In genomic region chr20:43537921-43538854, GRCh38 we compare ENCODE assay signal across 8 cellular contexts. TPM values are rescaled to one million over a fixed set of nuclear protein-coding genes. Genes with fewer than 3 reads are reported as not detected.
DNase-seq lines count a peak whose midpoint lies in the region; ATAC-seq and TF ChIP-seq lines count a peak whose summit lies in the region.

No MANE protein-coding gene starts in this region.

- no peaks in the 10 kb centered on the region for H3K27me3 ChIP-seq in stomach

- intact Hi-C loops in stomach (cut with DNase I; ENCODE audit: low total_unique reads) = no loop called here

- H3K4me3 ChIP-seq in AG10803 (ENCODE audit: low read length) = no peak overlapping the region
- no peak overlapping the region for H3K4me3 ChIP-seq in stomach

- H3K36me3 ChIP-seq in stomach = peaks cover 0 to 71% (median 36%) of the 10 kb centered on the region in 4 donors

- no peaks in the 10 kb centered on the region for H3K9me3 Mint-ChIP-seq in activated CD4-positive, alpha-beta memory T cell treated with anti-CD3 and anti-CD28 coated beads, Interleukin-2, amount 10 ng/mL, durations not matched to agents 7 days and 5 days
- no peaks in the 10 kb centered on the region for H3K9me3 Mint-ChIP-seq in mesothelial cell of epicardium

- 14 to 41% (median 24%) methylated on average over 4 of the region's 4 CpGs for WGBS in stomach, 5 donors

- no peak overlapping the region for H3K27ac ChIP-seq in stomach

- no peak overlapping the region for H3K4me3 Mint-ChIP-seq in activated CD4-positive, alpha-beta memory T cell treated with anti-CD3 and anti-CD28 coated beads, Interleukin-2, amount 10 ng/mL, durations not matched to agents 7 days and 5 days
- no peak overlapping the region for H3K4me3 Mint-ChIP-seq in mesothelial cell of epicardium

- no peaks in the 10 kb centered on the region for H3K36me3 Mint-ChIP-seq in activated CD4-positive, alpha-beta memory T cell treated with anti-CD3 and anti-CD28 coated beads, Interleukin-2, amount 10 ng/mL, durations not matched to agents 7 days and 5 days (ENCODE audit: low read depth)
- peaks cover 2% of the 10 kb centered on the region for H3K36me3 Mint-ChIP-seq in mesothelial cell of epicardium

- H3K27ac Mint-ChIP-seq in activated CD4-positive, alpha-beta memory T cell treated with anti-CD3 and anti-CD28 coated beads, Interleukin-2, amount 10 ng/mL, durations not matched to agents 7 days and 5 days = no peak overlapping the region
- no peak overlapping the region for H3K27ac Mint-ChIP-seq in mesothelial cell of epicardium

- H3K9me3 ChIP-seq in stomach = no peaks in the 10 kb centered on the region

- peak; percentile 99 for TF ChIP-seq CTCF in AG10803 (conservative IDR thresholded peaks at IDR 0.05; ENCODE audit: low read length)
- peak; percentile 84 for TF ChIP-seq CTCF in GM20000 (IDR thresholded peaks at IDR 0.05; ENCODE audit: extremely low read depth, missing control alignments)
- TF ChIP-seq CTCF in mesothelial cell of epicardium (IDR thresholded peaks at IDR 0.05; ENCODE audit: unreplicated experiment) = peak; percentile 88
- peak in 5 of 7 experiments; percentile 82 to 92 (median 90) for TF ChIP-seq CTCF in stomach (IDR thresholded peaks at IDR 0.05)

- TF ChIP-seq EP300 in stomach (IDR thresholded peaks at IDR 0.05) = no peak

- no peaks in the 10 kb centered on the region for H3K4me1 Mint-ChIP-seq in activated CD4-positive, alpha-beta memory T cell treated with anti-CD3 and anti-CD28 coated beads, Interleukin-2, amount 10 ng/mL, durations not matched to agents 7 days and 5 days
- no peaks in the 10 kb centered on the region for H3K4me1 Mint-ChIP-seq in mesothelial cell of epicardium

- no peak for ATAC-seq in HG03565 (IDR thresholded peaks at IDR 0.05; ENCODE audit: unreplicated experiment)

- POLR2A ChIA-PET in activated CD4-positive, alpha-beta memory T cell treated with anti-CD3 and anti-CD28 coated beads, Interleukin-2, amount 10 ng/mL, durations not matched to agents 7 days and 5 days (lab: Charles Lee) = interaction anchor here (1.1 to 1.5 kb wide), 2 partner anchors 80 to 81 kb away, joined by 3 to 8 read pairs; partner anchors contain the start of gene SRSF6

- H3K4me1 ChIP-seq in stomach = peaks cover 0 to 5% (median 0%) of the 10 kb centered on the region in 4 donors

- DNase-seq in AG10803 (ENCODE audit: low read depth) (peak; percentile 64), GM20000 (ENCODE audit: low spot score) (peak; percentile 52), NCI-H748 (lab: John Stamatoyannopoulos, UW; ENCODE audit: unreplicated experiment) (peak; percentile 53), epidermal melanocyte (ENCODE audit: insufficient read length, low spot score) (peak; percentile 72), mesothelial cell of epicardium (ENCODE audit: low spot score in 2 of 2, unreplicated experiment in 2 of 2) (peak in 1 of 2 experiments; percentile 71), stomach (peak; percentile 78)
- DNase-seq in activated CD4-positive, alpha-beta memory T cell treated with anti-CD3 and anti-CD28 coated beads, Interleukin-2, amount 10 ng/mL, durations not matched to agents 7 days and 5 days = peak; percentile 50

- H3K27me3 Mint-ChIP-seq in activated CD4-positive, alpha-beta memory T cell treated with anti-CD3 and anti-CD28 coated beads, Interleukin-2, amount 10 ng/mL, durations not matched to agents 7 days and 5 days = no peaks in the 10 kb centered on the region
- no peaks in the 10 kb centered on the region for H3K27me3 Mint-ChIP-seq in mesothelial cell of epicardium (ENCODE audit: low read depth)

- CTCF ChIA-PET in activated CD4-positive, alpha-beta memory T cell treated with anti-CD3 and anti-CD28 coated beads, Interleukin-2, amount 10 ng/mL, durations not matched to agents 7 days and 5 days (lab: Charles Lee) = interaction anchor here (0.7 to 3.7 kb wide), 25 partner anchors 7 to 554 kb away, joined by 3 to 27 read pairs (median 4); partner anchors contain the start of gene IFT52

- no peak for TF ChIP-seq POLR2A in stomach (IDR thresholded peaks at IDR 0.05)

RNA-seq across cellular contexts. Expression of gene SGK2, which starts 20.6 kb away (rescaled TPM):
- total RNA-seq in activated CD4-positive, alpha-beta memory T cell treated with anti-CD3 and anti-CD28 coated beads, Interleukin-2, amount 10 ng/mL, durations not matched to agents 7 days and 5 days = under 1 TPM in 1 of 2 experiments, not detected in 1; 0.53 TPM
- 7.3 to 10.5 TPM (median 9.9 TPM) in 3 replicates for total RNA-seq in mesothelial cell of epicardium
- total RNA-seq in stomach = 100 to 1,000 TPM in 1 of 5 donors, 10 to 100 TPM in 4; 21.7 to 118 (median 51.4) TPM
- 10 to 100 TPM in 2 of 3 donors, 1 to 10 TPM in 1; 2.1 to 19.2 (median 15.3) TPM for polyA plus RNA-seq in stomach

RNA-seq across cellular contexts. Expression of gene L3MBTL1, which starts 30.7 kb away (rescaled TPM):
- total RNA-seq in activated CD4-positive, alpha-beta memory T cell treated with anti-CD3 and anti-CD28 coated beads, Interleukin-2, amount 10 ng/mL, durations not matched to agents 7 days and 5 days = 1 to 10 TPM; 7.3 to 7.4 TPM
- 44.3 to 46.7 TPM (median 45.8 TPM) in 3 replicates for total RNA-seq in mesothelial cell of epicardium
- 10 to 100 TPM in 3 of 5 donors, 1 to 10 TPM in 2; 8.2 to 28.7 (median 18.4) TPM for total RNA-seq in stomach
- polyA plus RNA-seq in stomach = 1 to 10 TPM in 2 of 3 donors, under 1 TPM in 1; 0.76 to 6.5 (median 1.7) TPM

RNA-seq across cellular contexts. Expression of gene IFT52, which starts 52.5 kb away (rescaled TPM):
- 10 to 100 TPM; 13.3 to 15.0 TPM for total RNA-seq in activated CD4-positive, alpha-beta memory T cell treated with anti-CD3 and anti-CD28 coated beads, Interleukin-2, amount 10 ng/mL, durations not matched to agents 7 days and 5 days
- total RNA-seq in mesothelial cell of epicardium (41.6 to 44.7 TPM (median 42.3 TPM) in 3 replicates), stomach (10 to 100 TPM in 1 of 5 donors, 1 to 10 TPM in 2, under 1 TPM in 1, not detected in 1; 0.45 to 41.5 (median 6.4) TPM)
- polyA plus RNA-seq in stomach = 10 to 100 TPM; 12.9 to 24.9 (median 17.6) TPM
